In the genomic region with DNA sequence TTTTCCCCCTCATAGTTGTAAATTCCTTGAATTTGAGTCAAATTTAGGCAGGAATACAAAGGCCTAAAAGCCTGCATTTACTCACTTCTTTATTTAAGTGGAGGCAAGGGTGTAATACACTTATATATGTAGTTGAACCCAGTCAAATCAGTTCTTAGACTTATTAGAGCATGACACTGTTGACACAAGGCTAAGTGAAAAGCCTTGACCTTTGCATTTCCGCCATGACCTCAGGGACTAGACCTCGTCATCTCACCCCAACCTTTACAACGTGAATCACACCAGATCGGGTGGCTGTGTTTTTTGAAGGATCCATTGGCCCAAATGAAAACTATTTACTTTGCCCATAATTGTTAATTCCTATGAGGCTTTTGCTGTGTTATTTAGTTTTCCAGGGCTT, we compare ENCODE assay signal across 34 cellular contexts.
"Had no signal": no experiment of that assay in that cellular context is flagged by ENCODE, and none has a peak within 500 bp of the region (broad histone marks: within the 10 kb centered on the region; RNA-seq: fewer than 3 reads in every experiment).

No MANE protein-coding gene starts in this region.

- H3K4me1 Mint-ChIP-seq: activated CD4-positive, alpha-beta T cell treated with anti-CD3 and anti-CD28 coated beads, Interleukin-2, amount 10 ng/mL, durations not matched to agents 24 days and 14 days; activated naive CD4-positive, alpha-beta T cell treated with anti-CD3 and anti-CD28 coated beads, Interleukin-2, amount 10 ng/mL, durations not matched to agents 7 days and 5 days; activated naive CD8-positive, alpha-beta T cell treated with anti-CD3 and anti-CD28 coated beads, Interleukin-2, amount 10 ng/mL, durations not matched to agents 7 days and 5 days; immature natural killer cell; stimulated activated effector memory CD8-positive, alpha-beta T cell treated with anti-CD3 and anti-CD28 coated beads, Interleukin-12 subunit alpha, Interleukin-12 subunit beta, amount 100 ng/mL, for 72 hours had no signal

- H3K9me3 ChIP-seq: mucosa of descending colon had no signal

- H3K4me3 ChIP-seq: coronary artery, heart left ventricle, left lung, lung, mucosa of descending colon, psoas muscle, sigmoid colon, thoracic aorta had no signal

- H3K27me3 ChIP-seq: brain microvascular endothelial cell, heart left ventricle, left lung, sigmoid colon had no signal

- FAIRE-seq: astrocyte, small intestine, urothelium cell line had no signal

- DNase-seq: activated CD4-positive, alpha-beta memory T cell treated with anti-CD3 and anti-CD28 coated beads for 36 hours; activated CD4-positive, alpha-beta T cell treated with anti-CD3 and anti-CD28 coated beads, Interleukin-2, amount 10 ng/mL, durations not matched to agents 24 days and 14 days; activated CD4-positive, CD25-positive, alpha-beta regulatory T cell treated with anti-CD3 and anti-CD28 coated beads, Interleukin-2, amount 50 U/mL, for 72 hours; activated CD8-positive, alpha-beta memory T cell treated with anti-CD3 and anti-CD28 coated beads, Interleukin-2, amount 50 U/mL, for 4 hours; activated gamma-delta T cell; activated naive CD4-positive, alpha-beta T cell treated with anti-CD3 and anti-CD28 coated beads, Interleukin-2, amount 10 ng/mL, durations not matched to agents 7 days and 5 days; activated naive CD8-positive, alpha-beta T cell treated with anti-CD3 and anti-CD28 coated beads, Interleukin-2, amount 10 ng/mL, durations not matched to agents 7 days and 5 days; activated T-cell treated with anti-CD3 and anti-CD28 coated beads, Interleukin-2, amount 50 U/mL, for 1 hour; amniotic stem cell; effector memory CD8-positive, alpha-beta T cell; erythroblast; foreskin fibroblast; heart left ventricle; hypothalamus; immature natural killer cell; left lung; mucosa of descending colon; psoas muscle; sigmoid colon; small intestine; stimulated activated CD4-positive, alpha-beta T cell treated with anti-CD3 and anti-CD28 coated beads, Interleukin-4, amount 100 ng/mL, for 24 hours; T1000; trophoblast cell; WERI-Rb-1 had no signal

- H3K27ac Mint-ChIP-seq: activated CD4-positive, alpha-beta memory T cell treated with anti-CD3 and anti-CD28 coated beads for 36 hours; activated CD4-positive, alpha-beta T cell treated with anti-CD3 and anti-CD28 coated beads, Interleukin-2, amount 10 ng/mL, durations not matched to agents 24 days and 14 days; activated naive CD4-positive, alpha-beta T cell treated with anti-CD3 and anti-CD28 coated beads, Interleukin-2, amount 10 ng/mL, durations not matched to agents 7 days and 5 days; activated naive CD8-positive, alpha-beta T cell treated with anti-CD3 and anti-CD28 coated beads, Interleukin-2, amount 10 ng/mL, durations not matched to agents 7 days and 5 days; effector memory CD8-positive, alpha-beta T cell; immature natural killer cell; natural killer cell treated with Interleukin-12 subunit alpha and Interleukin-12 subunit beta and Interleukin-15 and Interleukin-18, amount 100 ng/mL, for 72 hours; stimulated activated effector memory CD8-positive, alpha-beta T cell treated with anti-CD3 and anti-CD28 coated beads, Interleukin-12 subunit alpha, Interleukin-12 subunit beta, amount 100 ng/mL, for 72 hours; stimulated activated naive CD8-positive, alpha-beta T cell treated with anti-CD3 and anti-CD28 coated beads, Interleukin-15, Interleukin-2, amounts not matched to agents 100 ng/mL and 50 ng/mL, for 24 hours had no signal

- ATAC-seq: effector memory CD8-positive, alpha-beta T cell; heart left ventricle; left lung; mucosa of descending colon; natural killer cell treated with Interleukin-12 subunit alpha and Interleukin-12 subunit beta and Interleukin-15 and Interleukin-18, amount 100 ng/mL, for 72 hours; psoas muscle; stimulated activated effector memory CD8-positive, alpha-beta T cell treated with anti-CD3 and anti-CD28 coated beads, Interleukin-12 subunit alpha, Interleukin-12 subunit beta, amount 100 ng/mL, for 72 hours had no signal

- H3K36me3 ChIP-seq: brain microvascular endothelial cell, heart left ventricle, left lung, sigmoid colon, thoracic aorta had no signal

- H3K36me3 Mint-ChIP-seq: activated CD4-positive, alpha-beta memory T cell treated with anti-CD3 and anti-CD28 coated beads for 36 hours; activated naive CD4-positive, alpha-beta T cell treated with anti-CD3 and anti-CD28 coated beads, Interleukin-2, amount 10 ng/mL, durations not matched to agents 7 days and 5 days; activated naive CD8-positive, alpha-beta T cell treated with anti-CD3 and anti-CD28 coated beads, Interleukin-2, amount 10 ng/mL, durations not matched to agents 7 days and 5 days; stimulated activated effector memory CD8-positive, alpha-beta T cell treated with anti-CD3 and anti-CD28 coated beads, Interleukin-12 subunit alpha, Interleukin-12 subunit beta, amount 100 ng/mL, for 72 hours had no signal

- H3K4me3 Mint-ChIP-seq: activated CD4-positive, alpha-beta memory T cell treated with anti-CD3 and anti-CD28 coated beads for 36 hours; activated CD4-positive, alpha-beta T cell treated with anti-CD3 and anti-CD28 coated beads, Interleukin-2, amount 10 ng/mL, durations not matched to agents 24 days and 14 days; activated naive CD4-positive, alpha-beta T cell treated with anti-CD3 and anti-CD28 coated beads, Interleukin-2, amount 10 ng/mL, durations not matched to agents 7 days and 5 days; activated naive CD8-positive, alpha-beta T cell treated with anti-CD3 and anti-CD28 coated beads, Interleukin-2, amount 10 ng/mL, durations not matched to agents 7 days and 5 days; effector memory CD8-positive, alpha-beta T cell; immature natural killer cell; natural killer cell treated with Interleukin-12 subunit alpha and Interleukin-12 subunit beta and Interleukin-15 and Interleukin-18, amount 100 ng/mL, for 72 hours; stimulated activated effector memory CD8-positive, alpha-beta T cell treated with anti-CD3 and anti-CD28 coated beads, Interleukin-12 subunit alpha, Interleukin-12 subunit beta, amount 100 ng/mL, for 72 hours; stimulated activated naive CD8-positive, alpha-beta T cell treated with anti-CD3 and anti-CD28 coated beads, Interleukin-15, Interleukin-2, amounts not matched to agents 100 ng/mL and 50 ng/mL, for 24 hours had no signal

- H2AFZ ChIP-seq: parathyroid adenoma had no signal

- H3K27me3 Mint-ChIP-seq: activated CD4-positive, alpha-beta memory T cell treated with anti-CD3 and anti-CD28 coated beads for 36 hours; activated CD4-positive, alpha-beta T cell treated with anti-CD3 and anti-CD28 coated beads, Interleukin-2, amount 10 ng/mL, durations not matched to agents 24 days and 14 days; activated naive CD4-positive, alpha-beta T cell treated with anti-CD3 and anti-CD28 coated beads, Interleukin-2, amount 10 ng/mL, durations not matched to agents 7 days and 5 days; activated naive CD8-positive, alpha-beta T cell treated with anti-CD3 and anti-CD28 coated beads, Interleukin-2, amount 10 ng/mL, durations not matched to agents 7 days and 5 days; effector memory CD8-positive, alpha-beta T cell; natural killer cell treated with Interleukin-12 subunit alpha and Interleukin-12 subunit beta and Interleukin-15 and Interleukin-18, amount 100 ng/mL, for 72 hours; stimulated activated naive CD8-positive, alpha-beta T cell treated with anti-CD3 and anti-CD28 coated beads, Interleukin-15, Interleukin-2, amounts not matched to agents 100 ng/mL and 50 ng/mL, for 24 hours had no signal

- H3K9me3 Mint-ChIP-seq: activated CD4-positive, alpha-beta T cell treated with anti-CD3 and anti-CD28 coated beads, Interleukin-2, amount 10 ng/mL, durations not matched to agents 24 days and 14 days had no signal

- H3K27ac ChIP-seq: brain microvascular endothelial cell, coronary artery, heart left ventricle, left lung, parathyroid adenoma, psoas muscle, sigmoid colon, thoracic aorta, WERI-Rb-1 had no signal

- H3K79me2 ChIP-seq: parathyroid adenoma had no signal

- H3K4me1 ChIP-seq: heart left ventricle, left lung, parathyroid adenoma, psoas muscle, sigmoid colon had no signal

- H3K9ac ChIP-seq: parathyroid adenoma had no signal
